ENCODE assay signal across 11 cellular contexts in the genomic region with DNA sequence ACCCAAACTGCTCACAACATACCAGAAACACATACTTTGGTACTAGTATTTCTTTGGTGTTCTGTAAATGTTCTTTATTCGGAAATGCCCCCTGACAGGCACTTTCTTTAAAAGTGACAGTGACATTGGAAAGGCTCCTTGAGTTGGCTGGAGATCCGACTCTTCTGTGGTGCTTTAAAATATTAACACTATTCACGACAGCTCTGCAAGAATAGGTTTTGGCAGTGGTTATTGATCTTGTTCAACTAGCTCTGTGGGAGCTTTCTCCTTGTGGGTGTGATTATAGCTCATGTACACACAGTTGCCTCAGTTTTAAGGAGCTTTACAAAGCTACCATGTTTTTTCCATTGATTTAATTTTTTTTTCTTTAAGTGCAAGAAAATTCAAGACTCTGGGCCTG. TPM values are rescaled to one million over a fixed set of nuclear protein-coding genes. Genes with fewer than 3 reads are reported as not detected.
"Had no signal": no experiment of that assay in that cellular context is flagged by ENCODE, and none has a peak within 500 bp of the region (broad histone marks: within the 10 kb centered on the region; RNA-seq: fewer than 3 reads in every experiment).

No MANE protein-coding gene starts in this region.

- ATAC-seq: HCT116, HepG2 had no signal

- H3K27ac ChIP-seq: GM23248, HL-60 had no signal

- DNase-seq: GM23248, GOT3, H7, HFFc6 had no signal

- H3K4me3 ChIP-seq: GM23248, HAP-1 had no signal

- H3K36me3 ChIP-seq: HAP-1 had no signal

- H3K4me1 ChIP-seq: HAP-1 had no signal

- FAIRE-seq: HepG2 had no signal

- H3K9me3 ChIP-seq: HAP-1 had no signal

RNA-seq across cellular contexts. Expression of a gene that starts 30.3 kb away (rescaled TPM):
- total RNA-seq: GM23248, H4, HepG2, HFFc6, HT1080 had no signal
- polyA plus RNA-seq: GM23248, HepG2, IgD-negative memory B cell had no signal
